9 cellular contexts compared by ENCODE assay signal in the genomic region with DNA sequence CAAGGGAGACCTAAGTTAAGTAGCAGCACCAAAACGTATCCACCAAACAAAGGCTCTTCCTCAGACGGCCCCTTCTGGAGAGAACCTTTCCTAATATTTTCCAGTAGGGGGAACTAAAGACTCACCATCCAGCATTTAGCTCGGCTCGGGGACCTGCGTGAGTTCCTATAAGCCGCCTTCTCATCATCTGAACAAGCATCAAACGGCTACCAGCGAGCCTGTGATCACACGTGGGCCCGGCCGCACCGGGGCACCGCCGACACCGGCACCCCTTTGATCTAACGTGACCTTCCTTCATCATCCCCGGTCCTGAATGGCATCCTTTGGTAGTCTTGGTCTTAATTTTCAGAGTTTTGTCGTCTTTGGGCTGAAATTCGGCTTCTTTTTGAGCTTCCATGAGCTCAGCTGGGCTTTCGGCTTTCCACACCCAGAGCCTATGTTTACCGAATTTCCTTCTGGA. TPM values are rescaled to one million over a fixed set of nuclear protein-coding genes. Genes with fewer than 3 reads are reported as not detected.
A peak's percentile ranks its signal among the peaks of the same experiment; 100 is the strongest.
DNase-seq lines count a peak whose midpoint lies in the region; ATAC-seq and TF ChIP-seq lines count a peak whose summit lies in the region.
"Had no signal": no experiment of that assay in that cellular context is flagged by ENCODE, and none has a peak within 500 bp of the region (broad histone marks: within the 10 kb centered on the region; RNA-seq: fewer than 3 reads in every experiment).

No MANE protein-coding gene starts in this region.

- H3K27ac ChIP-seq in Panc1 (ENCODE audit: low read length) (no peak overlapping the region; the same call in 1 of the 2 replicates), testis (no peak overlapping the region)
- H3K27ac ChIP-seq: neutrophil had no signal

- peaks cover 23 to 60% (median 35%) of the 10 kb centered on the region in 5 donors for H3K27me3 Mint-ChIP-seq in naive thymus-derived CD8-positive, alpha-beta T cell

- in situ Hi-C loops in Panc1 (cut with HindIII; ENCODE audit: low pct_unique_long_range_greater_than_20kb, low sequenced_read_pairs): no loop called here

- H3K4me3 ChIP-seq in Panc1 (ENCODE audit: low read depth in 2 of 2, low read length in 2 of 2) (peak overlapping the region; percentile 37 to 53), testis (peak overlapping the region; percentile 58 to 76)

- TF ChIP-seq POLR2A in testis (IDR thresholded peaks at IDR 0.05): no peak

- H3K4me1 ChIP-seq in Panc1 (ENCODE audit: control insufficient read depth, insufficient read depth, low read length) (no peaks in the 10 kb centered on the region), testis (no peaks in the 10 kb centered on the region)

- peak; percentile 29 for DNase-seq in stimulated activated CD4-positive, alpha-beta T cell treated with anti-CD3 and anti-CD28 coated beads, Interleukin-15, amount 100 ng/mL, for 24 hours
- no peak for DNase-seq in stimulated activated CD4-positive, alpha-beta T cell treated with anti-CD3 and anti-CD28 coated beads, Interleukin-4, amount 100 ng/mL, for 4 hours
- DNase-seq in M059J (ENCODE audit: low read depth) (peak; percentile 44), Panc1 (ENCODE audit: low read depth, low spot score) (peak; percentile 42), dermis microvascular lymphatic vessel endothelial cell (ENCODE audit: low read depth in 2 of 2) (peak; percentile 10 to 73), left lobe of liver (ENCODE audit: low spot score) (peak; percentile 59), testis (peak; percentile 92)
- DNase-seq in naive thymus-derived CD8-positive, alpha-beta T cell: no peak

- H3K4me3 Mint-ChIP-seq in naive thymus-derived CD8-positive, alpha-beta T cell: no peak overlapping the region

- no peak overlapping the region for H3K27ac Mint-ChIP-seq in naive thymus-derived CD8-positive, alpha-beta T cell

- H3K9me3 ChIP-seq in Panc1 (ENCODE audit: control insufficient read depth, insufficient read depth, low read depth, low read length) (no peaks in the 10 kb centered on the region), testis (no peaks in the 10 kb centered on the region)
- H3K9me3 ChIP-seq: neutrophil had no signal

- intact Hi-C loops in Panc1 (cut with micrococcal nuclease; ENCODE audit: unreplicated experiment): no loop called here
- intact Hi-C loops in testis (cut with DNase I; ENCODE audit: low total_unique reads): no loop called here

- BruUV-seq in Panc1 (replicated peaks; lab: Mats Ljungman, UMichigan): no TSS peak

- H3K36me3 ChIP-seq in Panc1 (ENCODE audit: control insufficient read depth, insufficient read depth, low read length) (no peaks in the 10 kb centered on the region), testis (ENCODE audit: low read depth, missing control alignments) (no peaks in the 10 kb centered on the region)
- H3K36me3 ChIP-seq: neutrophil had no signal

- 0 to 1% methylated on average over 19 to 21 of the region's 21 CpGs for WGBS in testis, 2 donors

- H3K27me3 ChIP-seq in Panc1 (ENCODE audit: control insufficient read depth, insufficient read depth, low read length): no peaks in the 10 kb centered on the region
- no peaks in the 10 kb centered on the region for H3K27me3 ChIP-seq in testis

- ATAC-seq in Panc1: peak; percentile 97
- peak; percentile 97 for ATAC-seq in left lobe of liver
- no peak for ATAC-seq in naive thymus-derived CD8-positive, alpha-beta T cell

- H3K36me3 Mint-ChIP-seq in naive thymus-derived CD8-positive, alpha-beta T cell: peaks cover 0 to 9% (median 5%) of the 10 kb centered on the region in 3 donors

- peak; percentile 69 for TF ChIP-seq CTCF in Panc1 (IDR thresholded peaks at IDR 0.05)
- TF ChIP-seq CTCF in testis (IDR thresholded peaks at IDR 0.05): peak; percentile 50 to 84 (median 58)

- POLR2A ChIA-PET in Panc1 (lab: Charles Lee): no interaction called here
- POLR2A ChIA-PET in naive thymus-derived CD8-positive, alpha-beta T cell (lab: Charles Lee): no interaction called here

- CTCF ChIA-PET in Panc1 (lab: Charles Lee): interaction anchor here (0.8 kb wide), 1 partner anchor 215 kb away, joined by 3 read pairs; no protein-coding TSS in a partner anchor

- peaks cover 0 to 17% (median 3%) of the 10 kb centered on the region in 9 donors for H3K9me3 Mint-ChIP-seq in naive thymus-derived CD8-positive, alpha-beta T cell

- H3K4me1 Mint-ChIP-seq in naive thymus-derived CD8-positive, alpha-beta T cell: peaks cover 0 to 2% (median under 1%) of the 10 kb centered on the region in 4 donors

RNA-seq across cellular contexts. Expression of a gene that starts 1.4 kb away (rescaled TPM):
- not detected in 2 replicates for total RNA-seq in M059J (2014; rRNA removed; shearing (Covaris generic))
- total RNA-seq in Panc1 (2021; ENCODE audit: unreplicated experiment): 1.3 TPM
- polyA plus RNA-seq in Panc1 (2012; ENCODE audit: insufficient read length): 1.9 TPM
- under 0.01 TPM in 1 of 2 replicates, not detected in the other for total RNA-seq in dermis microvascular lymphatic vessel endothelial cell
- total RNA-seq in left lobe of liver: 0.20 TPM
- total RNA-seq in testis: 10 to 100 TPM; 17.7 to 23.3 TPM
- polyA plus RNA-seq in testis (ENCODE audit: insufficient read depth, low read depth, low replicate concordance): 16.1 TPM
- total RNA-seq in naive thymus-derived CD8-positive, alpha-beta T cell: not detected
- not detected for polyA plus RNA-seq in naive thymus-derived CD8-positive, alpha-beta T cell

Comparison
In these comparisons a context has a peak if more than half of its experiments do, and no peak if none do; other contexts are left out.
1. DNase-seq: peak in stimulated activated CD4-positive, alpha-beta T cell treated with anti-CD3 and anti-CD28 coated beads, Interleukin-15, amount 100 ng/mL, for 24 hours (single experiment), M059J (single experiment), Panc1 (single experiment), dermis microvascular lymphatic vessel endothelial cell (2 of 2), left lobe of liver (single experiment) and testis (single experiment); none in stimulated activated CD4-positive, alpha-beta T cell treated with anti-CD3 and anti-CD28 coated beads, Interleukin-4, amount 100 ng/mL, for 4 hours (0 of 2) and naive thymus-derived CD8-positive, alpha-beta T cell (0 of 10).
2. ATAC-seq: peak in Panc1 (single experiment) and left lobe of liver (single experiment); none in naive thymus-derived CD8-positive, alpha-beta T cell (0 of 2).